Comparison of ENCODE assay signal across 1 cellular context in genomic region chr10:22816298-22816653, GRCh38.
TF ChIP-seq lines count a peak whose summit lies in the region.

No MANE protein-coding gene starts in this region.

TF ChIP-seq in K562, 482 proteins besides CTCF, POLR2A, EP300 and RAD21 (continued from another document and continues in another):
- no peak for TF ChIP-seq BCLAF1 (IDR thresholded peaks at IDR 0.05; ENCODE audit: borderline replicate concordance in 1 of 2, control insufficient read depth in 1 of 2, low read depth in 2 of 2, low read length in 1 of 2)
- no peak for TF ChIP-seq BRD9 (IDR thresholded peaks at IDR 0.05; ENCODE audit: low read depth, partially characterized antibody)
- TF ChIP-seq ATF1 (CRISPR knock-in tag; IDR thresholded peaks at IDR 0.05), result no peak
- no peak for TF ChIP-seq ATF1 (tag; IDR thresholded peaks at IDR 0.05)
- no peak for TF ChIP-seq ZBTB7A (IDR thresholded peaks at IDR 0.05; ENCODE audit: borderline replicate concordance, control insufficient read depth, low read depth, low read length)
- no peak for TF ChIP-seq HOMEZ (CRISPR knock-in tag; IDR thresholded peaks at IDR 0.05)
- no peak for TF ChIP-seq NR3C1 (CRISPR knock-in tag; IDR thresholded peaks at IDR 0.05)
- no peak for TF ChIP-seq E2F3 (CRISPR knock-in tag; IDR thresholded peaks at IDR 0.05)
- TF ChIP-seq CEBPB (tag; IDR thresholded peaks at IDR 0.05), result no peak
- no peak for TF ChIP-seq LCOR (CRISPR knock-in tag; IDR thresholded peaks at IDR 0.05)
- TF ChIP-seq ZNF280B (CRISPR knock-in tag; IDR thresholded peaks at IDR 0.05), result no peak
- no peak for TF ChIP-seq HDAC2 (IDR thresholded peaks at IDR 0.05)
- no peak for TF ChIP-seq ZNF347 (CRISPR knock-in tag; IDR thresholded peaks at IDR 0.05; ENCODE audit: low read depth)
- no peak for TF ChIP-seq CCNT2 (IDR thresholded peaks at IDR 0.05; ENCODE audit: borderline replicate concordance, extremely low read depth, insufficient read length, low read depth, low read length)
- TF ChIP-seq REST (CRISPR knock-in tag; IDR thresholded peaks at IDR 0.05; ENCODE audit: low read depth), result no peak
- no peak for TF ChIP-seq ZHX1 (conservative IDR thresholded peaks at IDR 0.05; ENCODE audit: low read length)
- no peak for TF ChIP-seq MCM2 (IDR thresholded peaks at IDR 0.05; ENCODE audit: low read depth)
- TF ChIP-seq PHF21A (IDR thresholded peaks at IDR 0.05; ENCODE audit: borderline replicate concordance, low read depth), result no peak
- TF ChIP-seq TEAD4 (IDR thresholded peaks at IDR 0.05; ENCODE audit: low read length), result no peak
- TF ChIP-seq TEAD4 (CRISPR knock-in tag; IDR thresholded peaks at IDR 0.05; ENCODE audit: borderline replicate concordance), result no peak
- TF ChIP-seq ZNF41 (CRISPR knock-in tag; conservative IDR thresholded peaks at IDR 0.05), result no peak
- no peak for TF ChIP-seq CHD7 (IDR thresholded peaks at IDR 0.05; ENCODE audit: low read depth, low read length)
- TF ChIP-seq FUS (optimal IDR thresholded peaks at IDR 0.05; ENCODE audit: low read depth, low read length), result no peak
- peak; percentile 55; the same call in 1 of the 2 replicates for TF ChIP-seq DMBX1 (CRISPR knock-in tag; IDR thresholded peaks at IDR 0.05; ENCODE audit: borderline replicate concordance)
- TF ChIP-seq MXI1 (IDR thresholded peaks at IDR 0.05; ENCODE audit: low read depth, low read length), result no peak
- no peak for TF ChIP-seq CHD1 (IDR thresholded peaks at IDR 0.05; ENCODE audit: low read length)
- TF ChIP-seq ZNF324 (CRISPR knock-in tag; IDR thresholded peaks at IDR 0.05), result no peak
- no peak for TF ChIP-seq NCOA6 (IDR thresholded peaks at IDR 0.05)
- no peak for TF ChIP-seq TEAD2 (tag; IDR thresholded peaks at IDR 0.05)
- TF ChIP-seq PHB2 (IDR thresholded peaks at IDR 0.05; ENCODE audit: low read depth), result no peak
- TF ChIP-seq TAF9B (IDR thresholded peaks at IDR 0.05; ENCODE audit: partially characterized antibody), result peak; percentile 15
- no peak for TF ChIP-seq ZNF263 (CRISPR knock-in tag; IDR thresholded peaks at IDR 0.05; ENCODE audit: borderline replicate concordance)
- no peak for TF ChIP-seq GTF2B (IDR thresholded peaks at IDR 0.05; ENCODE audit: extremely low read depth, insufficient read length)
- no peak for TF ChIP-seq FOXJ3 (CRISPR knock-in tag; IDR thresholded peaks at IDR 0.05)
- TF ChIP-seq BCL6 (CRISPR knock-in tag; IDR thresholded peaks at IDR 0.05), result no peak
